Comparison of ENCODE assay signal across 21 cellular contexts in genomic region chr2:28495551-28496284, GRCh38. TPM values are rescaled to one million over a fixed set of nuclear protein-coding genes. Genes with fewer than 3 reads are reported as not detected.
A peak's percentile ranks its signal among the peaks of the same experiment; 100 is the strongest.
DNase-seq lines count a peak whose midpoint lies in the region; ATAC-seq, FAIRE-seq and TF ChIP-seq lines count a peak whose summit lies in the region.
"Had no signal": no experiment of that assay in that cellular context is flagged by ENCODE, and none has a peak within 500 bp of the region (broad histone marks: within the 10 kb centered on the region; RNA-seq: fewer than 3 reads in every experiment).

PLB1 (plus strand) TSS chr2:28496060; CDS start chr2:28496115, 55 bp downstream.

- no peaks in the 10 kb centered on the region for H3K27me3 ChIP-seq in bronchial epithelial cell (ENCODE audit: control insufficient read depth, insufficient read depth, low read length)
- no peaks in the 10 kb centered on the region for H3K27me3 ChIP-seq in spleen (replicated peaks in 1 of 7)
- H3K27me3 ChIP-seq in gastroesophageal sphincter = no peaks in the 10 kb centered on the region
- H3K27me3 ChIP-seq: MG63 had no signal

- DNase-seq in bronchial epithelial cell (ENCODE audit: low read depth) (no peak), mesenteric fat pad (ENCODE audit: low spot score) (peak; percentile 65), spleen (no peak), glomerular visceral epithelial cell (ENCODE audit: extremely low spot score) (no peak)
- no peak for DNase-seq in activated CD4-positive, alpha-beta T cell treated with anti-CD3 and anti-CD28 coated beads, Interleukin-2, amount 50 U/mL, for 1 hour
- DNase-seq: Calu3, DND-41, IMR-90, KG1, MG63, NCI-H1105 treated with DMSO at 0.1 percent for 48 hours, NCI-H2029, NCI-H526 treated with DMSO at 0.1 percent for 48 hours, SHP77 had no signal

- 82 to 90% (median 87%) methylated on average over 14 of the region's 14 CpGs for WGBS in spleen, 5 donors
- 74 to 80% methylated on average over 1 to 5 of the region's 14 CpGs for WGBS in gastroesophageal sphincter (ENCODE audit: low coverage in 1 of 2), 2 donors

- ATAC-seq in gastroesophageal sphincter = no peak
- ATAC-seq in HG03175 (IDR thresholded peaks at IDR 0.05; ENCODE audit: unreplicated experiment) = no peak
- ATAC-seq: HCT116 had no signal

- FAIRE-seq in bronchial epithelial cell (lab: Jason Lieb, UNC) = peak; percentile 92
- FAIRE-seq: GM12892, GM19239 had no signal

- intact Hi-C loops in spleen (cut with DNase I; ENCODE audit: low total_unique reads) = no loop called here

- TF ChIP-seq POLR2A in spleen (IDR thresholded peaks at IDR 0.05) (no peak), gastroesophageal sphincter (IDR thresholded peaks at IDR 0.05) (no peak)

- TF ChIP-seq CTCF in bronchial epithelial cell (IDR thresholded peaks at IDR 0.05; ENCODE audit: insufficient read depth, low read length, severe bottlenecking) = no peak
- TF ChIP-seq CTCF in spleen (IDR thresholded peaks at IDR 0.05 in 8 of 11, conservative IDR thresholded peaks at IDR 0.05 in 3 of 11) = no peak
- TF ChIP-seq CTCF in gastroesophageal sphincter (IDR thresholded peaks at IDR 0.05) = no peak

- H3K36me3 ChIP-seq in bronchial epithelial cell (ENCODE audit: control insufficient read depth, insufficient read depth, low read length) (no peaks in the 10 kb centered on the region), spleen (no peaks in the 10 kb centered on the region), gastroesophageal sphincter (no peaks in the 10 kb centered on the region)
- H3K36me3 ChIP-seq: MG63 had no signal

- no peak within 1 kb of the TSS for H3K4me3 ChIP-seq in bronchial epithelial cell (ENCODE audit: low read depth, low read length)
- H3K4me3 ChIP-seq in spleen = no peak within 1 kb of the TSS
- no peak within 1 kb of the TSS for H3K4me3 ChIP-seq in gastroesophageal sphincter
- H3K4me3 ChIP-seq: MG63 had no signal

- H3K4me1 ChIP-seq in spleen (no peaks in the 10 kb centered on the region), gastroesophageal sphincter (no peaks in the 10 kb centered on the region)

- H3K9me3 ChIP-seq in spleen (no peaks in the 10 kb centered on the region), gastroesophageal sphincter (no peaks in the 10 kb centered on the region)
- H3K9me3 ChIP-seq: MG63 had no signal

- H3K27ac ChIP-seq in spleen = no peak within 1 kb of the TSS
- H3K27ac ChIP-seq in gastroesophageal sphincter = no peak within 1 kb of the TSS
- H3K27ac ChIP-seq: C4-2B, RWPE1 had no signal

- no peak for TF ChIP-seq EP300 in gastroesophageal sphincter (IDR thresholded peaks at IDR 0.05)

RNA-seq across cellular contexts. Expression of gene PLB1, which starts in this region (rescaled TPM):
- total RNA-seq in bronchial epithelial cell (1.5 and 1.6 TPM in 2 replicates), mesenteric fat pad (6.3 TPM), spleen (10 to 100 TPM; 11.1 to 45.7 (median 19.5) TPM), gastroesophageal sphincter (10 to 100 TPM in 2 of 4 donors, 1 to 10 TPM in 2; 3.0 to 14.5 (median 10.5) TPM)
- 1 to 10 TPM; 3.8 to 4.5 (median 3.8) TPM for polyA plus RNA-seq in spleen
